4 cellular contexts compared by ENCODE assay signal in the genomic region with DNA sequence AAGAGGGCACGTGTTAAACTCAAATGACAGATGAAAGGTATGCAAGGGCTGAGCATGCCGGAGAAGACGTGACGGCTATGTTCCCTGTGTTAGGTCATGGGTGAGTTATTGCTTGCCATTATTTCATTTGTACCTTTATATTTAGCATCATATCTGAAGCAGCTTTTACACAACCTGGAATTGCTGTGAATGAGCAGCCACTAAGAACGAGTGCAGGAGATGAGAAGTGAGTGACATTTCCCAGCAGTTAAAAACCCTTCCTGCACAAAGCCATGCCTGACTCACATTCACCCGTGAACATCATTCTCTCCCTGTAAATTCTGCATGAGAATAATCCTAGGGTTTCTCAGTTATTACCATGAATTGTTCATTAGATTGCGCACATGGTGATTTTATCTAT.
"Had no signal": no experiment of that assay in that cellular context is flagged by ENCODE, and none has a peak within 500 bp of the region (broad histone marks: within the 10 kb centered on the region; RNA-seq: fewer than 3 reads in every experiment).

No MANE protein-coding gene starts in this region.

- ATAC-seq: GM23338 had no signal

- DNase-seq: H9, HCEC 1CT, IMR-90 had no signal

- H2AFZ ChIP-seq: GM23338 had no signal

- H3K4me3 ChIP-seq: GM23338 had no signal

- H3K4me2 ChIP-seq: GM23338 had no signal
